Comparison of ENCODE assay signal across 10 cellular contexts in genomic region chr5:17604951-17605350, GRCh38. TPM values are rescaled to one million over a fixed set of nuclear protein-coding genes. Genes with fewer than 3 reads are reported as not detected.
"Had no signal": no experiment of that assay in that cellular context is flagged by ENCODE, and none has a peak within 500 bp of the region (broad histone marks: within the 10 kb centered on the region; RNA-seq: fewer than 3 reads in every experiment).

No MANE protein-coding gene starts in this region.

- FAIRE-seq: K562 had no signal

- H3K4me3 ChIP-seq: GM23248, HAP-1, K562 had no signal

- H3K9me3 ChIP-seq: HAP-1 had no signal

- DNase-seq: GM23248, GOT3, H7, HFFc6, IMR-90 had no signal

- H3K36me3 ChIP-seq: HAP-1 had no signal

- H3K4me1 ChIP-seq: HAP-1 had no signal

- H3K27ac ChIP-seq: GM23248, HL-60 had no signal

RNA-seq across cellular contexts. Expression of gene TAF11L11, which starts 1.0 kb away (rescaled TPM):
- total RNA-seq: GM23248, H4, H7, HFFc6, HT1080, IMR-90, K562 had no signal

RNA-seq across cellular contexts. Expression of gene TAF11L12, which starts 5.2 kb away (rescaled TPM):
- total RNA-seq: GM23248, H4, H7, HFFc6, HT1080, IMR-90, K562 had no signal

RNA-seq across cellular contexts. Expression of gene TAF11L10, which starts 7.3 kb away (rescaled TPM):
- total RNA-seq: GM23248, H4, H7, HFFc6, HT1080, IMR-90 had no signal

RNA-seq across cellular contexts. Expression of gene TAF11L9, which starts 10.8 kb away (rescaled TPM):
- total RNA-seq: GM23248, H4, H7, HFFc6, HT1080, IMR-90 had no signal

RNA-seq across cellular contexts. Expression of gene TAF11L8, which starts 14.2 kb away (rescaled TPM):
- total RNA-seq: GM23248, H4, H7, HFFc6, HT1080, IMR-90, K562 had no signal
